Comparison of ENCODE assay signal across 14 cellular contexts in genomic region chr2:8236391-8236790, GRCh38.
DNase-seq lines count a peak whose midpoint lies in the region; ATAC-seq and TF ChIP-seq lines count a peak whose summit lies in the region.
"Had no signal": no experiment of that assay in that cellular context is flagged by ENCODE, and none has a peak within 500 bp of the region (broad histone marks: within the 10 kb centered on the region; RNA-seq: fewer than 3 reads in every experiment).

No MANE protein-coding gene starts in this region.

- H3K27me3 Mint-ChIP-seq in activated CD8-positive, alpha-beta T cell treated with anti-CD3 and anti-CD28 coated beads for 36 hours, result peaks cover 14% of the 10 kb centered on the region

- peaks cover 6% of the 10 kb centered on the region for H3K9me3 ChIP-seq in BLaER1
- H3K9me3 ChIP-seq in OCI-LY1 (ENCODE audit: low read length), result no peaks in the 10 kb centered on the region
- no peaks in the 10 kb centered on the region for H3K9me3 ChIP-seq in mucosa of descending colon
- no peaks in the 10 kb centered on the region for H3K9me3 ChIP-seq in uterus

- H4K20me1 ChIP-seq in BLaER1 (no peaks in the 10 kb centered on the region), OCI-LY1 (ENCODE audit: insufficient read depth, low read length) (no peaks in the 10 kb centered on the region)

- H3K9ac ChIP-seq in BLaER1 (no peak overlapping the region), OCI-LY1 (ENCODE audit: low read length) (peak overlapping the region; percentile 56; the same call in 1 of the 2 replicates)

- POLR2A ChIA-PET in activated CD8-positive, alpha-beta T cell treated with anti-CD3 and anti-CD28 coated beads for 36 hours (lab: Charles Lee), result no interaction called here

- ATAC-seq in mucosa of descending colon, result peak; percentile 58
- no peak for ATAC-seq in GM21619 (IDR thresholded peaks at IDR 0.05; ENCODE audit: unreplicated experiment)
- no peak for ATAC-seq in activated CD8-positive, alpha-beta T cell treated with anti-CD3 and anti-CD28 coated beads for 36 hours
- ATAC-seq: HCT116, K562 had no signal

- no peaks in the 10 kb centered on the region for H3K36me3 ChIP-seq in BLaER1
- no peaks in the 10 kb centered on the region for H3K36me3 ChIP-seq in OCI-LY1 (ENCODE audit: insufficient read depth, low read length)
- H3K36me3 ChIP-seq in mucosa of descending colon (ENCODE audit: low read depth), result no peaks in the 10 kb centered on the region
- H3K36me3 ChIP-seq in uterus, result no peaks in the 10 kb centered on the region

- no peaks in the 10 kb centered on the region for H3K36me3 Mint-ChIP-seq in activated CD8-positive, alpha-beta T cell treated with anti-CD3 and anti-CD28 coated beads for 36 hours (ENCODE audit: low read depth)
- H3K36me3 Mint-ChIP-seq: CD4-positive, CD25-positive, alpha-beta regulatory T cell had no signal

- no peak for TF ChIP-seq CTCF in OCI-LY1 (IDR thresholded peaks at IDR 0.05; ENCODE audit: low read length)
- no peak for TF ChIP-seq CTCF in mucosa of descending colon (IDR thresholded peaks at IDR 0.05)
- TF ChIP-seq CTCF in uterus (IDR thresholded peaks at IDR 0.05), result no peak
- TF ChIP-seq CTCF in activated CD8-positive, alpha-beta T cell treated with anti-CD3 and anti-CD28 coated beads for 36 hours (IDR thresholded peaks at IDR 0.05), result no peak

- peaks cover 17% of the 10 kb centered on the region for H3K4me1 Mint-ChIP-seq in activated CD8-positive, alpha-beta T cell treated with anti-CD3 and anti-CD28 coated beads for 36 hours (ENCODE audit: low read depth)

- H3F3A ChIP-seq in OCI-LY1 (ENCODE audit: insufficient read depth, low read length), result peaks cover 5% of the 10 kb centered on the region; the same call in 1 of the 2 replicates

- H3K4me3 Mint-ChIP-seq in activated CD8-positive, alpha-beta T cell treated with anti-CD3 and anti-CD28 coated beads for 36 hours, result no peak overlapping the region
- H3K4me3 Mint-ChIP-seq: CD4-positive, CD25-positive, alpha-beta regulatory T cell had no signal

- H3K4me1 ChIP-seq in BLaER1 (peaks cover 93% of the 10 kb centered on the region), OCI-LY1 (ENCODE audit: insufficient read depth, low read length, severe bottlenecking) (peaks cover 92% of the 10 kb centered on the region), mucosa of descending colon (ENCODE audit: low read depth) (peaks cover 10% of the 10 kb centered on the region), uterus (no peaks in the 10 kb centered on the region)

- H2AFZ ChIP-seq in OCI-LY1 (ENCODE audit: low read length), result no peak overlapping the region

- DNase-seq in mucosa of descending colon (no peak), uterus (no peak), dermis blood vessel endothelial cell (no peak)
- DNase-seq in activated CD8-positive, alpha-beta T cell treated with anti-CD3 and anti-CD28 coated beads for 36 hours, result no peak
- DNase-seq: CD4-positive, CD25-positive, alpha-beta regulatory T cell; DMS79; EL had no signal

- H3K79me2 ChIP-seq in OCI-LY1 (ENCODE audit: insufficient read depth, low read length), result no peaks in the 10 kb centered on the region

- no peak for TF ChIP-seq POLR2A in uterus (IDR thresholded peaks at IDR 0.05)

- H3K4me3 ChIP-seq in BLaER1 (no peak overlapping the region), OCI-LY1 (ENCODE audit: low read depth, low read length, poor library complexity, severe bottlenecking) (no peak overlapping the region), mucosa of descending colon (no peak overlapping the region), uterus (no peak overlapping the region)
- H3K4me3 ChIP-seq: K562 had no signal

- H3K27me3 ChIP-seq in BLaER1, result no peaks in the 10 kb centered on the region
- H3K27me3 ChIP-seq in OCI-LY1 (ENCODE audit: insufficient read depth, low read length), result no peaks in the 10 kb centered on the region
- H3K27me3 ChIP-seq in uterus, result no peaks in the 10 kb centered on the region

- peak overlapping the region; percentile 76 for H3K27ac ChIP-seq in BLaER1
- H3K27ac ChIP-seq in OCI-LY1 (ENCODE audit: low read depth, low read length, poor library complexity, severe bottlenecking), result peak overlapping the region; percentile 99
- H3K27ac ChIP-seq in cingulate gyrus (ENCODE audit: low read depth, low read length), result peak overlapping the region; percentile 23
- no peak overlapping the region for H3K27ac ChIP-seq in uterus
- H3K27ac ChIP-seq: 22Rv1 had no signal

- H3K9me2 ChIP-seq in OCI-LY1 (ENCODE audit: low read depth, low read length), result no peaks in the 10 kb centered on the region

- CTCF ChIA-PET in activated CD8-positive, alpha-beta T cell treated with anti-CD3 and anti-CD28 coated beads for 36 hours (lab: Charles Lee), result no interaction called here

- H3K27ac Mint-ChIP-seq in activated CD8-positive, alpha-beta T cell treated with anti-CD3 and anti-CD28 coated beads for 36 hours, result no peak overlapping the region
- H3K27ac Mint-ChIP-seq: CD4-positive, CD25-positive, alpha-beta regulatory T cell had no signal

- H3K4me2 ChIP-seq in BLaER1, result peak overlapping the region; percentile 90
- H3K4me2 ChIP-seq in OCI-LY1 (ENCODE audit: low read length), result no peak overlapping the region

- H3K9me3 Mint-ChIP-seq in activated CD8-positive, alpha-beta T cell treated with anti-CD3 and anti-CD28 coated beads for 36 hours, result no peaks in the 10 kb centered on the region

- intact Hi-C loops in mucosa of descending colon (cut with DNase I, micrococcal nuclease), result no loop called here
- intact Hi-C loops in uterus (cut with DNase I; ENCODE audit: low total_unique reads), result no loop called here
- intact Hi-C loops in activated CD8-positive, alpha-beta T cell treated with anti-CD3 and anti-CD28 coated beads for 36 hours (cut with micrococcal nuclease), result no loop called here

Comparison
In these comparisons a context has a peak if more than half of its experiments do, and no peak if none do; other contexts are left out.
1. H3K27ac ChIP-seq: peak in BLaER1 (single experiment), OCI-LY1 (single experiment) and cingulate gyrus (single experiment); none in uterus (0 of 2).